18 cellular contexts compared by ENCODE assay signal in the genomic region with DNA sequence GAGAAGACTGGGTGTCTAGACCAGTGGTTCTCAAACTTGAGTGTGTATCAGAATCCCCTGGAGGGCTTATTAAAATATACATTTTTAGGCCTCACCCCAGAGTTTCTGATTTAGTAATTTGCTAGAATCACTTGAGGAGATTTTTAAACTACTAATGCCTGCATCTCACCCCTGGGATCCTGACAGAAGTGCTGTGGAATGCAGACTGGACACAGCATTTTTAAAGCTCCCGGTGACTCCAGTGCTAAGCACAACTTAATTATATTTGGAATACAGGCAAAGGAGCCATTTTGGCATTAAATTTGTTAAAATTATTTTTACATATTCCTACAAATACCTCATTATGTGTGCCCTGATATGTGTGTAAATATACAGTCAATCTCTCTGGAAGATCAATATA. TPM values are rescaled to one million over a fixed set of nuclear protein-coding genes. Genes with fewer than 3 reads are reported as not detected.
"Had no signal": no experiment of that assay in that cellular context is flagged by ENCODE, and none has a peak within 500 bp of the region (broad histone marks: within the 10 kb centered on the region; RNA-seq: fewer than 3 reads in every experiment).

No MANE protein-coding gene starts in this region.

- H3K4me3 ChIP-seq: ascending aorta, cardiac muscle cell, prostate gland, spleen, testis had no signal

- DNase-seq: activated CD4-positive, alpha-beta T cell treated with anti-CD3 and anti-CD28 coated beads, Interleukin-2, amount 50 U/mL, for 48 hours; activated CD4-positive, CD25-positive, alpha-beta regulatory T cell treated with anti-CD3 and anti-CD28 coated beads, Interleukin-2, amount 50 U/mL, for 72 hours; activated naive CD4-positive, alpha-beta T cell treated with Interleukin-2 at 50 U/mL for 16 hours; foreskin melanocyte; kidney glomerular epithelial cell; left ventricle myocardium superior; nephron progenitor cell; occipital lobe; right cardiac atrium; spleen; stimulated activated naive CD8-positive, alpha-beta T cell treated with anti-CD3 and anti-CD28 coated beads, Interleukin-15, amount 100 ng/mL, for 72 hours; T-helper 1 cell; T1000; testis had no signal

- ATAC-seq: activated T-helper 17 cell treated with anti-CD3 and anti-CD28 coated beads, Interleukin-2, amount 50 U/mL, for 72 hours; left ventricle myocardium superior; right cardiac atrium; stimulated activated naive CD8-positive, alpha-beta T cell treated with anti-CD3 and anti-CD28 coated beads, Interleukin-15, amount 100 ng/mL, for 72 hours had no signal

- H3K4me1 ChIP-seq: ascending aorta, prostate gland, spleen, testis had no signal

- H3K27ac ChIP-seq: ascending aorta, cardiac muscle cell, prostate gland, spleen, testis had no signal

- H3K9me3 ChIP-seq: ascending aorta, prostate gland, spleen, testis had no signal

- H3K36me3 ChIP-seq: ascending aorta, cardiac muscle cell, prostate gland, spleen had no signal

- H3K27me3 ChIP-seq: ascending aorta, spleen, testis had no signal

RNA-seq across cellular contexts. Expression of a gene that starts 26.7 kb away (rescaled TPM):
- total RNA-seq: activated T-helper 17 cell treated with anti-CD3 and anti-CD28 coated beads, Interleukin-2, amount 50 U/mL, for 72 hours; ascending aorta had no signal
